ENCODE assay signal across 8 cellular contexts in genomic region chr12:96194572-96194889, GRCh38. TPM values are rescaled to one million over a fixed set of nuclear protein-coding genes. Genes with fewer than 3 reads are reported as not detected.
DNase-seq lines count a peak whose midpoint lies in the region; ATAC-seq and TF ChIP-seq lines count a peak whose summit lies in the region.

No MANE protein-coding gene starts in this region.

- peaks cover 24% of the 10 kb centered on the region for H3K79me2 ChIP-seq in GM23338 (replicated peaks; ENCODE audit: insufficient read depth)

- no peaks in the 10 kb centered on the region for H3K9me3 ChIP-seq in CD8-positive, alpha-beta memory T cell (ENCODE audit: low read length)
- H3K9me3 ChIP-seq in iPS-20b (ENCODE audit: insufficient read depth, low read depth, low read length) (no peaks in the 10 kb centered on the region), thoracic aorta (no peaks in the 10 kb centered on the region)

- peaks cover 0 to 3% of the 10 kb centered on the region in 2 donors for H3K27me3 Mint-ChIP-seq in CD8-positive, alpha-beta memory T cell
- H3K27me3 Mint-ChIP-seq in GM23338 (ENCODE audit: insufficient read depth, low read depth, poor library complexity), result peaks cover 24% of the 10 kb centered on the region

- peak overlapping the region; percentile 68 for H3K27ac ChIP-seq in CD8-positive, alpha-beta memory T cell (ENCODE audit: low read depth, low read length)
- H3K27ac ChIP-seq in GM23338 (ENCODE audit: low read depth), result no peak overlapping the region
- H3K27ac ChIP-seq in iPS-20b (ENCODE audit: low read length), result no peak overlapping the region
- H3K27ac ChIP-seq in thoracic aorta, result peak overlapping the region in 1 of 2 donors; percentile 48

- peaks cover 0 to 9% (median 0%) of the 10 kb centered on the region in 3 donors for H3K36me3 Mint-ChIP-seq in CD8-positive, alpha-beta memory T cell
- no peaks in the 10 kb centered on the region for H3K36me3 Mint-ChIP-seq in GM23338 (ENCODE audit: low read depth)

- H3K4me1 Mint-ChIP-seq in CD8-positive, alpha-beta memory T cell, result peaks cover 42 to 68% (median 48%) of the 10 kb centered on the region in 3 donors
- peaks cover 6% of the 10 kb centered on the region for H3K4me1 Mint-ChIP-seq in GM23338

- no peaks in the 10 kb centered on the region for H3K9me2 ChIP-seq in GM23338 (ENCODE audit: insufficient read depth)

- H4K20me1 ChIP-seq in GM23338 (replicated peaks; ENCODE audit: insufficient read depth), result no peaks in the 10 kb centered on the region

- no peaks in the 10 kb centered on the region for H3F3A ChIP-seq in GM23338 (replicated peaks; ENCODE audit: low read depth)

- POLR2A ChIA-PET in CD8-positive, alpha-beta memory T cell (lab: Charles Lee), result interaction anchor here (1.0 to 1.4 kb wide), 2 partner anchors 15 to 17 kb away, joined by 3 to 6 read pairs; no protein-coding TSS in a partner anchor

- H3K4me2 ChIP-seq in GM23338, result peak overlapping the region; percentile 88

- H3K9me3 Mint-ChIP-seq in CD8-positive, alpha-beta memory T cell, result no peaks in the 10 kb centered on the region
- no peaks in the 10 kb centered on the region; the same call in 2 of the 3 replicates for H3K9me3 Mint-ChIP-seq in GM23338

- H3K27me3 ChIP-seq in CD8-positive, alpha-beta memory T cell (ENCODE audit: insufficient read depth, low read length, poor library complexity, severe bottlenecking), result no peaks in the 10 kb centered on the region
- H3K27me3 ChIP-seq in GM23338 (ENCODE audit: insufficient read depth) (peaks cover 32% of the 10 kb centered on the region), iPS-20b (ENCODE audit: insufficient read depth, low read length) (peaks cover 44% of the 10 kb centered on the region), thoracic aorta (replicated peaks; ENCODE audit: insufficient read depth) (no peaks in the 10 kb centered on the region)

- H3K4me1 ChIP-seq in CD8-positive, alpha-beta memory T cell (ENCODE audit: insufficient read depth, low read length), result peaks cover 33% of the 10 kb centered on the region
- H3K4me1 ChIP-seq in GM23338 (ENCODE audit: insufficient read depth) (peaks cover 12% of the 10 kb centered on the region), iPS-20b (ENCODE audit: insufficient read depth, low read length) (no peaks in the 10 kb centered on the region; the same call in 1 of the 2 replicates), thoracic aorta (ENCODE audit: control insufficient read depth in 1 of 2, low read depth in 2 of 2) (peaks cover 14 to 36% of the 10 kb centered on the region in 2 donors)

- peak overlapping the region; percentile 92 for H2AFZ ChIP-seq in GM23338

- DNase-seq in CD8-positive, alpha-beta memory T cell, result no peak
- DNase-seq in GM23338 (ENCODE audit: low spot score) (no peak), thoracic aorta (ENCODE audit: low spot score) (no peak), NCI-H1417 treated with DMSO at 0.1 percent for 48 hours (lab: John Stamatoyannopoulos, UW) (no peak), NCI-H526 treated with DMSO at 0.1 percent for 48 hours (lab: John Stamatoyannopoulos, UW) (no peak)
- no peak for DNase-seq in stimulated activated CD4-positive, alpha-beta T cell treated with anti-CD3 and anti-CD28 coated beads, Interleukin-2, amount 100 ng/mL, for 24 hours

- peak overlapping the region; percentile 83 for H3K4me3 ChIP-seq in CD8-positive, alpha-beta memory T cell (ENCODE audit: low read length)
- peak overlapping the region; percentile 88 for H3K4me3 ChIP-seq in GM23338
- peak overlapping the region; percentile 89 for H3K4me3 ChIP-seq in WI38 (ENCODE audit: low read depth, low read length)
- peak overlapping the region; percentile 91 for H3K4me3 ChIP-seq in iPS-20b (ENCODE audit: low read length)
- peak overlapping the region; percentile 92 for H3K4me3 ChIP-seq in thoracic aorta

- peak overlapping the region; percentile 93 to 100 (median 98) for H3K27ac Mint-ChIP-seq in CD8-positive, alpha-beta memory T cell
- no peak overlapping the region for H3K27ac Mint-ChIP-seq in GM23338

- peak overlapping the region; percentile 91 to 100 (median 98) for H3K4me3 Mint-ChIP-seq in CD8-positive, alpha-beta memory T cell
- peak overlapping the region; percentile 96 for H3K4me3 Mint-ChIP-seq in GM23338

- no peaks in the 10 kb centered on the region for H3K36me3 ChIP-seq in CD8-positive, alpha-beta memory T cell (ENCODE audit: insufficient read depth, low read length)
- no peaks in the 10 kb centered on the region for H3K36me3 ChIP-seq in GM23338 (ENCODE audit: insufficient read depth)
- no peaks in the 10 kb centered on the region for H3K36me3 ChIP-seq in iPS-20b (ENCODE audit: insufficient read depth, low read depth, low read length)
- H3K36me3 ChIP-seq in thoracic aorta, result no peaks in the 10 kb centered on the region

- TF ChIP-seq CTCF in GM23338 (conservative IDR thresholded peaks at IDR 0.05; ENCODE audit: low read depth in 2 of 2) (no peak), WI38 (IDR thresholded peaks at IDR 0.05; ENCODE audit: low read depth, low read length) (no peak), thoracic aorta (IDR thresholded peaks at IDR 0.05) (no peak)

- CTCF ChIA-PET in CD8-positive, alpha-beta memory T cell (lab: Charles Lee), result interaction anchor here (1.8 kb wide), 2 partner anchors 16 to 21 kb away, joined by 6 to 13 read pairs; no protein-coding TSS in a partner anchor

- peak overlapping the region; percentile 69 for H3K9ac ChIP-seq in iPS-20b (ENCODE audit: low read depth, low read length)

- ATAC-seq in GM23338 (no peak), thoracic aorta (ENCODE audit: insufficient number of reproducible peaks, low FRiP score, low read depth) (no peak)

TF ChIP-seq in GM23338, 12 proteins besides CTCF, POLR2A, EP300 and RAD21 (continues in another document):
- TF ChIP-seq EZH2phosphoT487 (IDR thresholded peaks at IDR 0.05; ENCODE audit: unreplicated experiment), result no peak
- no peak for TF ChIP-seq NANOG (IDR thresholded peaks at IDR 0.05; ENCODE audit: borderline replicate concordance)
- TF ChIP-seq EZH2 (IDR thresholded peaks at IDR 0.05; ENCODE audit: low read depth, unreplicated experiment), result no peak
- TF ChIP-seq ZNF462 (CRISPR knock-in tag; IDR thresholded peaks at IDR 0.05), result no peak
- TF ChIP-seq ZNF114 (CRISPR knock-in tag; IDR thresholded peaks at IDR 0.05), result no peak
- no peak for TF ChIP-seq CREB1 (CRISPR knock-in tag; IDR thresholded peaks at IDR 0.05; ENCODE audit: low read depth)

RNA-seq across cellular contexts. Expression of gene ELK3, which starts 0.4 kb away (rescaled TPM):
- 10 to 100 TPM; 24.0 to 28.4 TPM for total RNA-seq in CD8-positive, alpha-beta memory T cell
- 44.3 TPM for polyA plus RNA-seq in CD8-positive, alpha-beta memory T cell
- 8.3 and 12.1 TPM in 2 replicates for total RNA-seq in GM23338 (2014; rRNA removed; shearing (Covaris generic))
- 5.5 and 6.5 TPM in 2 replicates for polyA plus RNA-seq in GM23338 (2016; fragmentation: Nextera tagmentation; extraction: Ambion mirVana)
- 10 to 100 TPM; 19.9 to 40.6 TPM for total RNA-seq in thoracic aorta
